ENCODE assay signal across 10 cellular contexts in the genomic region with DNA sequence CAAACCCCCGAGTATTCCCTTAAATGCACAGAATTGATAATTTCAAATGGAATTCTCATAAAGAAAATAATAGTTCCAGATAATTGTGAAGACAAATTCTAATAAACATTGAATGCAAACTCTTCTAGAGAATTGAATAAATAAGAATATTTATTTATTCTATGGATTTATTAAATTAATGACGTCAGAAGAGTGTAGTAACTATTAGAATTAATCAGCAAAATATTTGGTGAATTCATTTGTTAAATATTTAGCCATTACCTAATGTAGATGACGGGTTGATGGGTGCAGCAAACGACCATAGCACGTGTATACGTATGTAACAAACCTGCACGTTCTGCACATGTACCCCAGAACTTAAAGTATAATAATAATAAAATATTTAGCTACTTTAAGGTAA. TPM values are rescaled to one million over a fixed set of nuclear protein-coding genes. Genes with fewer than 3 reads are reported as not detected.
"Had no signal": no experiment of that assay in that cellular context is flagged by ENCODE, and none has a peak within 500 bp of the region (broad histone marks: within the 10 kb centered on the region; RNA-seq: fewer than 3 reads in every experiment).

No MANE protein-coding gene starts in this region.

- H3K4me3 Mint-ChIP-seq: IgD-negative memory B cell had no signal

- DNase-seq: GM23248, GOT3, H7, KBM-7 had no signal

- H3K36me3 ChIP-seq: HAP-1 had no signal

- H3K9ac ChIP-seq: GM23248 had no signal

- H3K27me3 Mint-ChIP-seq: IgD-negative memory B cell had no signal

- ATAC-seq: HCT116 had no signal

- H3K4me1 ChIP-seq: HAP-1 had no signal

- H3K9me3 ChIP-seq: HAP-1 had no signal

- H3K9me3 Mint-ChIP-seq: IgD-negative memory B cell had no signal

- FAIRE-seq: HTR-8/SVneo had no signal

- H3K4me3 ChIP-seq: GM23248, HAP-1 had no signal

- H2AFZ ChIP-seq: GM23248 had no signal

- H3K27ac ChIP-seq: GM23248 had no signal

- H3K4me1 Mint-ChIP-seq: IgD-negative memory B cell had no signal

RNA-seq across cellular contexts. Expression of a gene that starts 33.4 kb away (rescaled TPM):
- total RNA-seq: GM23248, H4, H7, HT-29 had no signal
- polyA plus RNA-seq: GM23248, IgD-negative memory B cell had no signal
